8 cellular contexts compared by ENCODE assay signal in genomic region chr12:31732926-31733548, GRCh38. TPM values are rescaled to one million over a fixed set of nuclear protein-coding genes. Genes with fewer than 3 reads are reported as not detected.
DNase-seq lines count a peak whose midpoint lies in the region; ATAC-seq, FAIRE-seq and TF ChIP-seq lines count a peak whose summit lies in the region.

No MANE protein-coding gene starts in this region.

- H3K27ac ChIP-seq in iPS-18a (ENCODE audit: low read length) (peak overlapping the region; percentile 17), testis (peak overlapping the region; percentile 90 to 98)

- DNase-seq in DMS53 treated with DMSO at 0.1 percent for 48 hours (lab: John Stamatoyannopoulos, UW; ENCODE audit: unreplicated experiment) (peak; percentile 93), MG63 (peak; percentile 15), testis (no peak), GM12892 (ENCODE audit: insufficient read length) (no peak), NOMO-1 treated with dmso at 0.1 percent for 144 hours (lab: John Stamatoyannopoulos, UW; ENCODE audit: unreplicated experiment) (no peak)

- no peak for TF ChIP-seq CTCF in testis (IDR thresholded peaks at IDR 0.05)

- peak overlapping the region; percentile 93 for H3K27ac Mint-ChIP-seq in activated naive CD4-positive, alpha-beta T cell treated with anti-CD3 and anti-CD28 coated beads, Interleukin-2, amount 50 U/mL, for 24 hours

- intact Hi-C loops in testis (cut with DNase I; ENCODE audit: low total_unique reads): no loop called here

- peak overlapping the region; percentile 45 for H3K4me3 Mint-ChIP-seq in activated naive CD4-positive, alpha-beta T cell treated with anti-CD3 and anti-CD28 coated beads, Interleukin-2, amount 50 U/mL, for 24 hours

- ATAC-seq in GM21367 (IDR thresholded peaks at IDR 0.05; ENCODE audit: unreplicated experiment): no peak

- H3K4me1 ChIP-seq in iPS-18a (ENCODE audit: control insufficient read depth, low read depth, low read length) (peaks cover 24% of the 10 kb centered on the region), testis (peaks cover 28% of the 10 kb centered on the region)

- no peaks in the 10 kb centered on the region for H3K36me3 ChIP-seq in MG63
- no peaks in the 10 kb centered on the region for H3K36me3 ChIP-seq in iPS-18a (ENCODE audit: control insufficient read depth, low read depth, low read length)
- H3K36me3 ChIP-seq in testis (ENCODE audit: low read depth, missing control alignments): no peaks in the 10 kb centered on the region

- H3K27me3 Mint-ChIP-seq in activated naive CD4-positive, alpha-beta T cell treated with anti-CD3 and anti-CD28 coated beads, Interleukin-2, amount 50 U/mL, for 24 hours: no peaks in the 10 kb centered on the region

- WGBS in testis, 2 donors: 92 to 95% methylated on average over 5 of the region's 5 CpGs

- H3K4me1 Mint-ChIP-seq in activated naive CD4-positive, alpha-beta T cell treated with anti-CD3 and anti-CD28 coated beads, Interleukin-2, amount 50 U/mL, for 24 hours: peaks cover 66% of the 10 kb centered on the region

- FAIRE-seq in GM12892 (lab: Jason Lieb, UNC): no peak

- H3K27me3 ChIP-seq in MG63 (no peaks in the 10 kb centered on the region), iPS-18a (ENCODE audit: control insufficient read depth, insufficient read depth, low read length) (peaks cover 10% of the 10 kb centered on the region), testis (no peaks in the 10 kb centered on the region)

- H3K36me3 Mint-ChIP-seq in activated naive CD4-positive, alpha-beta T cell treated with anti-CD3 and anti-CD28 coated beads, Interleukin-2, amount 50 U/mL, for 24 hours: peaks cover 13% of the 10 kb centered on the region

- no peaks in the 10 kb centered on the region for H3K9me3 Mint-ChIP-seq in activated naive CD4-positive, alpha-beta T cell treated with anti-CD3 and anti-CD28 coated beads, Interleukin-2, amount 50 U/mL, for 24 hours

- TF ChIP-seq POLR2A in testis (IDR thresholded peaks at IDR 0.05): no peak
- TF ChIP-seq POLR2A in GM12892 (IDR thresholded peaks at IDR 0.05; ENCODE audit: low read depth, low read length): no peak

- no peak overlapping the region for H3K9ac ChIP-seq in iPS-18a (ENCODE audit: low read length)

- peaks cover 9% of the 10 kb centered on the region for H3K9me3 ChIP-seq in MG63
- no peaks in the 10 kb centered on the region for H3K9me3 ChIP-seq in iPS-18a (ENCODE audit: control insufficient read depth, low read depth, low read length)
- H3K9me3 ChIP-seq in testis: no peaks in the 10 kb centered on the region

- H3K4me3 ChIP-seq in MG63: no peak overlapping the region
- H3K4me3 ChIP-seq in iPS-18a (ENCODE audit: low read length): no peak overlapping the region
- H3K4me3 ChIP-seq in testis: no peak overlapping the region

RNA-seq across cellular contexts. Expression of gene AMN1, which starts 4.2 kb away (rescaled TPM):
- 15.6 and 23.6 TPM in 2 replicates for total RNA-seq in MG63 (2014; rRNA removed; shearing (Covaris generic); ENCODE audit: low replicate concordance)
- total RNA-seq in testis: 10 to 100 TPM; 44.9 to 51.1 TPM
- polyA plus RNA-seq in testis (ENCODE audit: insufficient read depth, low read depth, low replicate concordance): 127 TPM
- 7.8 TPM for polyA plus RNA-seq in GM12892 (2012; ENCODE audit: missing spikeins)

Comparison
In these comparisons a context has a peak if more than half of its experiments do, and no peak if none do; other contexts are left out.
1. DNase-seq: peak in DMS53 treated with DMSO at 0.1 percent for 48 hours (single experiment) and MG63 (single experiment); none in testis (single experiment), GM12892 (single experiment) and NOMO-1 treated with dmso at 0.1 percent for 144 hours (single experiment).